ENCODE assay signal across 14 cellular contexts in the genomic region with DNA sequence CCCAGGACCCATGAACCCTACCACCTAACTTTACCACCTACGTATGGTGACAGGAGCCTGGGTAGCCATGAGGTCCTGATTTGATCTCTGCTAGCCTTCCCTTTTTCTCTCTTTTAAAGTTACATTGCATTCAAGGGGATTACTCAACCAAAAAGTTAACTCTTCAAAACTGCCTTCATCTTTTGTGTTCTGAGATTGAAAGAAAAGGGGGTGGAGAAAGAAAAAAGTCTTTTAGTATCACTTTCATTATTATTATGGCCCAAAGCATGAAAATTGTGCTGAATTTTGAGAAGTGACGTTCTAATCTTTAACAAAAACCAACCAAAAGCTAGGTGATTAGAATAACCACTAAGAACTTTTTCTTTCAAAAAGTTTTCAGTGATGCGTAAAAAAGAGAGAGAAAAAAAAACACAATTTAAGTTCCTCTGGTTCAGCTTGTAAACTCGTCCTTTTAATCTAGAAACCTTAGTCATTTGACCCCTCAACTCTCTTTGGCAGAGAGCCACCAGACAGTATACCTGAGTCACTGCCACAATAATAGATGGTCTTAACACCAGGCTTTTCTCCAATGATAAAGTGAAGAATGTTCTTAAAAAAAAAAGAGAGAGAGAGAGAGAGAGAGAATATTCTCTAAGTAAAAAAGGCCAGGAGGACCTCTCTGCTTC.
DNase-seq lines count a peak whose midpoint lies in the region; TF ChIP-seq lines count a peak whose summit lies in the region.
"Had no signal": no experiment of that assay in that cellular context is flagged by ENCODE, and none has a peak within 500 bp of the region (broad histone marks: within the 10 kb centered on the region; RNA-seq: fewer than 3 reads in every experiment).

No MANE protein-coding gene starts in this region.

- H3K4me3 ChIP-seq in epithelial cell of esophagus (ENCODE audit: low read length): no peak overlapping the region
- H3K4me3 ChIP-seq in retinal pigment epithelial cell (ENCODE audit: low read length): no peak overlapping the region
- no peak overlapping the region for H3K4me3 ChIP-seq in effector memory CD4-positive, alpha-beta T cell (ENCODE audit: insufficient read depth, low read depth, low read length, poor library complexity, severe bottlenecking)
- H3K4me3 ChIP-seq: dorsolateral prefrontal cortex, heart right ventricle, lung had no signal

- DNase-seq in H4 (ENCODE audit: low spot score): peak; percentile 34
- DNase-seq in LoVo (ENCODE audit: low spot score): peak; percentile 1
- peak; percentile 74 for DNase-seq in epithelial cell of esophagus (ENCODE audit: low read depth)
- DNase-seq in retinal pigment epithelial cell (ENCODE audit: low read depth): peak; percentile 26
- no peak for DNase-seq in effector memory CD4-positive, alpha-beta T cell
- no peak for DNase-seq in NCI-H1694 treated with DMSO at 0.1 percent for 48 hours (lab: John Stamatoyannopoulos, UW)
- no peak for DNase-seq in SHP77 treated with DMSO at 0.1 percent for 48 hours (lab: John Stamatoyannopoulos, UW)
- DNase-seq: activated CD8-positive, alpha-beta memory T cell treated with anti-CD3 and anti-CD28 coated beads for 24 hours; COR-L47; dorsolateral prefrontal cortex; heart right ventricle; NCI-H2029 treated with DMSO at 0.1 percent for 48 hours; stimulated activated CD4-positive, alpha-beta T cell treated with anti-CD3 and anti-CD28 coated beads, Interleukin-4, amount 100 ng/mL, for 4 hours had no signal

- H3K4me1 ChIP-seq in effector memory CD4-positive, alpha-beta T cell (ENCODE audit: control insufficient read depth, insufficient read depth, low read length, poor library complexity, severe bottlenecking): no peaks in the 10 kb centered on the region
- H3K4me1 ChIP-seq: heart right ventricle had no signal

- H3K9me3 ChIP-seq in effector memory CD4-positive, alpha-beta T cell (ENCODE audit: control insufficient read depth, low read length): no peaks in the 10 kb centered on the region
- H3K9me3 ChIP-seq: heart right ventricle had no signal

- no peaks in the 10 kb centered on the region for H3K27me3 ChIP-seq in effector memory CD4-positive, alpha-beta T cell (replicated peaks; ENCODE audit: control insufficient read depth, insufficient read depth, low read length, poor library complexity, severe bottlenecking)
- H3K27me3 ChIP-seq: heart right ventricle had no signal

- H3K27ac ChIP-seq in effector memory CD4-positive, alpha-beta T cell (ENCODE audit: insufficient read depth, low read length, poor library complexity, severe bottlenecking): no peak overlapping the region
- H3K27ac ChIP-seq: dorsolateral prefrontal cortex, heart right ventricle had no signal

- H3K36me3 ChIP-seq in effector memory CD4-positive, alpha-beta T cell (ENCODE audit: control insufficient read depth, insufficient read depth, low read length): no peaks in the 10 kb centered on the region
- H3K36me3 ChIP-seq: heart right ventricle had no signal

- no peak for TF ChIP-seq CTCF in epithelial cell of esophagus (IDR thresholded peaks at IDR 0.05; ENCODE audit: insufficient read depth, low read depth, low read length, missing control alignments)
- no peak for TF ChIP-seq CTCF in retinal pigment epithelial cell (conservative IDR thresholded peaks at IDR 0.05; ENCODE audit: low read depth, low read length)

Comparison
In these comparisons a context has a peak if more than half of its experiments do, and no peak if none do; other contexts are left out.
1. DNase-seq: peak in H4 (single experiment), LoVo (single experiment), epithelial cell of esophagus (single experiment) and retinal pigment epithelial cell (single experiment); none in effector memory CD4-positive, alpha-beta T cell (0 of 3), NCI-H1694 treated with DMSO at 0.1 percent for 48 hours (single experiment) and SHP77 treated with DMSO at 0.1 percent for 48 hours (single experiment).